In genomic region chr6:122014961-122015360, GRCh38 we compare ENCODE assay signal across 21 cellular contexts.
DNase-seq lines count a peak whose midpoint lies in the region; ATAC-seq, FAIRE-seq and TF ChIP-seq lines count a peak whose summit lies in the region.
"Had no signal": no experiment of that assay in that cellular context is flagged by ENCODE, and none has a peak within 500 bp of the region (broad histone marks: within the 10 kb centered on the region; RNA-seq: fewer than 3 reads in every experiment).

No MANE protein-coding gene starts in this region.

- no peak overlapping the region for H3K4me2 ChIP-seq in keratinocyte (ENCODE audit: control insufficient read depth, extremely low read depth, insufficient read depth, low read depth, low read length)
- H3K4me2 ChIP-seq: neural progenitor cell had no signal

- H2AFZ ChIP-seq in keratinocyte (ENCODE audit: control insufficient read depth, low read length), result no peak overlapping the region
- H2AFZ ChIP-seq: neural progenitor cell had no signal

- H3K4me3 ChIP-seq in AG09309 (ENCODE audit: control insufficient read depth, low read depth, low read length) (no peak overlapping the region), astrocyte of the spinal cord (ENCODE audit: low read depth, low read length) (no peak overlapping the region), keratinocyte (ENCODE audit: control insufficient read depth in 2 of 3, extremely low read depth in 1 of 3, insufficient read depth in 2 of 3, low read depth in 1 of 3, low read length in 3 of 3) (no peak overlapping the region)
- H3K4me3 ChIP-seq: neural progenitor cell, upper lobe of left lung had no signal

- H3K27ac ChIP-seq in keratinocyte (ENCODE audit: control insufficient read depth, insufficient read depth, low read length), result no peak overlapping the region
- H3K27ac ChIP-seq in caudate nucleus (ENCODE audit: low read depth, low read length), result no peak overlapping the region
- H3K27ac ChIP-seq: brain microvascular endothelial cell, neural progenitor cell, upper lobe of left lung had no signal

- H3K9me3 ChIP-seq in keratinocyte (ENCODE audit: control insufficient read depth, low read depth, low read length), result no peaks in the 10 kb centered on the region
- H3K9me3 ChIP-seq: Caco-2, upper lobe of left lung had no signal

- H3K79me2 ChIP-seq in keratinocyte (ENCODE audit: control insufficient read depth, insufficient read depth, low read length), result no peaks in the 10 kb centered on the region

- peak; percentile 59 for FAIRE-seq in keratinocyte (lab: Jason Lieb, UNC)
- FAIRE-seq: RCC 7860 had no signal

- no peak for TF ChIP-seq CTCF in AG09309 (IDR thresholded peaks at IDR 0.05; ENCODE audit: control insufficient read depth, insufficient read depth, low read depth, low read length, missing control alignments)
- no peak for TF ChIP-seq CTCF in astrocyte of the spinal cord (IDR thresholded peaks at IDR 0.05; ENCODE audit: low read depth, low read length)
- no peak for TF ChIP-seq CTCF in keratinocyte (optimal IDR thresholded peaks at IDR 0.05 in 1 of 3, IDR thresholded peaks at IDR 0.05 in 1 of 3, conservative IDR thresholded peaks at IDR 0.05 in 1 of 3; ENCODE audit: extremely low read depth in 1 of 3, insufficient read depth in 2 of 3, low read length in 3 of 3)

- H3K9ac ChIP-seq in keratinocyte (ENCODE audit: control insufficient read depth, extremely low read depth, insufficient read depth, low read length), result no peak overlapping the region
- H3K9ac ChIP-seq: neural progenitor cell had no signal

- ATAC-seq in HG03039 (IDR thresholded peaks at IDR 0.05; ENCODE audit: unreplicated experiment) (no peak), GM18520 (IDR thresholded peaks at IDR 0.05; ENCODE audit: unreplicated experiment) (no peak), GM19397 (IDR thresholded peaks at IDR 0.05; ENCODE audit: unreplicated experiment) (no peak)
- ATAC-seq: stimulated activated naive CD8-positive, alpha-beta T cell treated with anti-CD3 and anti-CD28 coated beads, Interleukin-15, Interleukin-2, amounts not matched to agents 100 U/mL and 50 U/mL, for 24 hours had no signal

- H3K4me1 ChIP-seq in keratinocyte (ENCODE audit: control insufficient read depth, extremely low read depth, insufficient read depth, low read length), result no peaks in the 10 kb centered on the region
- H3K4me1 ChIP-seq: Caco-2, neural progenitor cell, upper lobe of left lung had no signal

- dilution Hi-C loops in keratinocyte (cut with MboI; ENCODE audit: extremely low pct_ligation_motif_present, low sequenced_read_pairs), result no loop called here

- H3K27me3 ChIP-seq in keratinocyte (ENCODE audit: control insufficient read depth, extremely low read depth, insufficient read depth, low read length), result no peaks in the 10 kb centered on the region
- H3K27me3 ChIP-seq: brain microvascular endothelial cell, neural progenitor cell, upper lobe of left lung had no signal

- no peaks in the 10 kb centered on the region for H4K20me1 ChIP-seq in keratinocyte (ENCODE audit: control insufficient read depth, extremely low read depth, insufficient read depth, low read length)

- DNase-seq in AG09309 (ENCODE audit: low read depth) (peak; percentile 72), HS-27A (ENCODE audit: low read depth) (peak; percentile 22), astrocyte of the spinal cord (ENCODE audit: low read depth, low spot score) (peak; percentile 62), keratinocyte (ENCODE audit: low read depth, low spot score) (no peak), caudate nucleus (lab: John Stamatoyannopoulos, UW) (no peak)
- DNase-seq: activated naive CD4-positive, alpha-beta T cell treated with anti-CD3 and anti-CD28 coated beads, Interleukin-2, amount 10 ng/mL, durations not matched to agents 7 days and 5 days; brain microvascular endothelial cell; Caco-2; GDM1; hippocampal formation; KBM-7; NCI-H1092 treated with DMSO at 0.1 percent for 48 hours; NCI-H2171 treated with DMSO at 0.1 percent for 48 hours; stimulated activated naive CD8-positive, alpha-beta T cell treated with anti-CD3 and anti-CD28 coated beads, Interleukin-15, Interleukin-2, amounts not matched to agents 100 U/mL and 50 U/mL, for 24 hours; SW 1271; upper lobe of left lung had no signal

- H3K9me1 ChIP-seq in keratinocyte (ENCODE audit: control insufficient read depth, extremely low read depth, insufficient read depth, low read length), result no peaks in the 10 kb centered on the region

- in situ Hi-C loops in astrocyte of the spinal cord (cut with HindIII; ENCODE audit: low sequenced_read_pairs), result no loop called here

- H3K36me3 ChIP-seq in keratinocyte (ENCODE audit: control insufficient read depth in 2 of 2, extremely low read depth in 1 of 2, insufficient read depth in 2 of 2, low read length in 2 of 2), result no peaks in the 10 kb centered on the region
- H3K36me3 ChIP-seq: brain microvascular endothelial cell, neural progenitor cell, upper lobe of left lung had no signal

Comparison
In these comparisons a context has a peak if more than half of its experiments do, and no peak if none do; other contexts are left out.
1. DNase-seq: peak in AG09309 (single experiment), HS-27A (single experiment) and astrocyte of the spinal cord (single experiment); none in keratinocyte (single experiment) and caudate nucleus (0 of 61).